Comparison of ENCODE assay signal across 1 cellular context in the genomic region with DNA sequence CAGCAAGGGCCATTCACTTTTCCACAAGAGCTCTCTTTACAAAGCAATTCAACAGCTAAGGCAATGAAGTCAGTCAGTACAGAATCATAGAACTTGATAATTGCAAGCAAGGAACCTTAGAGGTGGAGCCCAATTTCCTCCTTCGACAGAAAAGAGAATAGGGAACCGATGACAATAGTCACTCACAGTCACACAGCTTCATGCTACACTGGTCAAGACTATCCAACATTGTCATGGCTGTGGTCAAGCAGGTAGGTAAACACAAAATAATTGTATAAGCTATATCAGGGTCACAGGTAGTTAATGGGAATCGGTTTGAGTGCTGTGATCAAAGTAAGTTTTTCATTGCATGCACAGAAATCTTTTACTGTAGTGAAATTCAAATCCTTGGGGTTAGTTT.
TF ChIP-seq lines count a peak whose summit lies in the region.

No MANE protein-coding gene starts in this region.

TF ChIP-seq in GM23338, 12 proteins besides CTCF, POLR2A, EP300 and RAD21 (continued from another document):
- TF ChIP-seq, protein P1, sequence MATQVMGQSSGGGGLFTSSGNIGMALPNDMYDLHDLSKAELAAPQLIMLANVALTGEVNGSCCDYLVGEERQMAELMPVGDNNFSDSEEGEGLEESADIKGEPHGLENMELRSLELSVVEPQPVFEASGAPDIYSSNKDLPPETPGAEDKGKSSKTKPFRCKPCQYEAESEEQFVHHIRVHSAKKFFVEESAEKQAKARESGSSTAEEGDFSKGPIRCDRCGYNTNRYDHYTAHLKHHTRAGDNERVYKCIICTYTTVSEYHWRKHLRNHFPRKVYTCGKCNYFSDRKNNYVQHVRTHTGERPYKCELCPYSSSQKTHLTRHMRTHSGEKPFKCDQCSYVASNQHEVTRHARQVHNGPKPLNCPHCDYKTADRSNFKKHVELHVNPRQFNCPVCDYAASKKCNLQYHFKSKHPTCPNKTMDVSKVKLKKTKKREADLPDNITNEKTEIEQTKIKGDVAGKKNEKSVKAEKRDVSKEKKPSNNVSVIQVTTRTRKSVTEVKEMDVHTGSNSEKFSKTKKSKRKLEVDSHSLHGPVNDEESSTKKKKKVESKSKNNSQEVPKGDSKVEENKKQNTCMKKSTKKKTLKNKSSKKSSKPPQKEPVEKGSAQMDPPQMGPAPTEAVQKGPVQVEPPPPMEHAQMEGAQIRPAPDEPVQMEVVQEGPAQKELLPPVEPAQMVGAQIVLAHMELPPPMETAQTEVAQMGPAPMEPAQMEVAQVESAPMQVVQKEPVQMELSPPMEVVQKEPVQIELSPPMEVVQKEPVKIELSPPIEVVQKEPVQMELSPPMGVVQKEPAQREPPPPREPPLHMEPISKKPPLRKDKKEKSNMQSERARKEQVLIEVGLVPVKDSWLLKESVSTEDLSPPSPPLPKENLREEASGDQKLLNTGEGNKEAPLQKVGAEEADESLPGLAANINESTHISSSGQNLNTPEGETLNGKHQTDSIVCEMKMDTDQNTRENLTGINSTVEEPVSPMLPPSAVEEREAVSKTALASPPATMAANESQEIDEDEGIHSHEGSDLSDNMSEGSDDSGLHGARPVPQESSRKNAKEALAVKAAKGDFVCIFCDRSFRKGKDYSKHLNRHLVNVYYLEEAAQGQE (IDR thresholded peaks at IDR 0.05; ENCODE audit: unreplicated experiment) = no peak
